Comparison of ENCODE assay signal across 8 cellular contexts in the genomic region with DNA sequence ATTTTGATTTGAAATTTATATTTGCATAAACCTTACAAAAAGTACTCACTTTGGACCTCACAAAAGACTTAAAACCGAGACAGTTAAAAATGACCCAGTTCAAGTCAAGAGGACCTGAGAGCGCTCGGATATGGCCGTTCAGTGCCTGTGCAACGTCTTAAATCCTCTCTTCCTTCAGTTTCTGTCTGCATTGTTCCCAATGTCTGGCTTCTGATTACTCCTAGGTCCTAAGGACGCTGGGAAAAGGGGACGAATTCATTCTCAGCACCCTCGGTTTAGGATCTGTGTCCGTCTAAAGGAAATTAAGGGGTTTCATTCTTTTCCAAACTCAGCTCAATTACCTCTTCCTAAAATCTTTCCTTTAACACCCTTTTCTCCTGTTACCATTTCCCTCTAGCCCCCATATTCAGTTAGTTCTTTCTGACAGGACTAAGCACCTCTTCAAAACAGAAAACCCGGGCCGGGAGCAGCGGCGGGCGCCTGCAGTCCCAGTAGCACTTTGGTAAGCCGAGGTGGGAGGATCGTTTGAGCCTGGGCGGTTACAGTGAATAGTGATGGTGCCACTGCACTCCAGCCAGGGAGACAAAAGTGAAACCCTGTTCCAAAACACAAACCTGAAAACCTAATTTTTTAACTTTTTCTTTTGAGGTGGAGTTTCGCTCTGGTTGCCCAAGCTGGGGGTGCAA. TPM values are rescaled to one million over a fixed set of nuclear protein-coding genes. Genes with fewer than 3 reads are reported as not detected.
DNase-seq lines count a peak whose midpoint lies in the region; ATAC-seq and TF ChIP-seq lines count a peak whose summit lies in the region.

No MANE protein-coding gene starts in this region.

- ATAC-seq in HG03025 (IDR thresholded peaks at IDR 0.05; ENCODE audit: low FRiP score, unreplicated experiment), result no peak

- no peaks in the 10 kb centered on the region for H3K36me3 Mint-ChIP-seq in CD4-positive, alpha-beta memory T cell
- H3K36me3 Mint-ChIP-seq in activated CD4-positive, alpha-beta memory T cell treated with anti-CD3 and anti-CD28 coated beads, Interleukin-2, amount 10 ng/mL, durations not matched to agents 7 days and 5 days (ENCODE audit: low read depth), result no peaks in the 10 kb centered on the region
- no peaks in the 10 kb centered on the region for H3K36me3 Mint-ChIP-seq in osteocyte (ENCODE audit: unreplicated experiment)

- TF ChIP-seq CTCF in fibroblast of the aortic adventitia (IDR thresholded peaks at IDR 0.05; ENCODE audit: insufficient read depth, low read length) (no peak), osteocyte (IDR thresholded peaks at IDR 0.05) (no peak), RWPE1 (conservative IDR thresholded peaks at IDR 0.05; ENCODE audit: low read depth) (no peak), vagina (IDR thresholded peaks at IDR 0.05) (no peak)

- H3K9me3 Mint-ChIP-seq in CD4-positive, alpha-beta memory T cell, result no peaks in the 10 kb centered on the region
- H3K9me3 Mint-ChIP-seq in activated CD4-positive, alpha-beta memory T cell treated with anti-CD3 and anti-CD28 coated beads, Interleukin-2, amount 10 ng/mL, durations not matched to agents 7 days and 5 days, result no peaks in the 10 kb centered on the region
- H3K9me3 Mint-ChIP-seq in osteocyte (ENCODE audit: unreplicated experiment), result no peaks in the 10 kb centered on the region

- intact Hi-C loops in CD4-positive, alpha-beta memory T cell (cut with micrococcal nuclease), result no loop called here
- intact Hi-C loops in vagina (cut with DNase I), result no loop called here

- H3K27me3 Mint-ChIP-seq in CD4-positive, alpha-beta memory T cell, result peaks cover 11 to 25% of the 10 kb centered on the region in 2 donors
- H3K27me3 Mint-ChIP-seq in activated CD4-positive, alpha-beta memory T cell treated with anti-CD3 and anti-CD28 coated beads, Interleukin-2, amount 10 ng/mL, durations not matched to agents 7 days and 5 days, result peaks cover 18% of the 10 kb centered on the region
- H3K27me3 Mint-ChIP-seq in osteocyte (ENCODE audit: unreplicated experiment), result peaks cover 12% of the 10 kb centered on the region

- H3K27ac ChIP-seq in CD4-positive, alpha-beta memory T cell (ENCODE audit: low read depth, low read length), result no peak overlapping the region
- H3K27ac ChIP-seq in RWPE1 (no peak overlapping the region), caudate nucleus (ENCODE audit: low read depth, low read length) (no peak overlapping the region), vagina (no peak overlapping the region)

- H3K27me3 ChIP-seq in CD4-positive, alpha-beta memory T cell (ENCODE audit: insufficient read depth, low read length), result no peaks in the 10 kb centered on the region
- H3K27me3 ChIP-seq in vagina, result no peaks in the 10 kb centered on the region

- H3K9me3 ChIP-seq in CD4-positive, alpha-beta memory T cell (ENCODE audit: control insufficient read depth in 1 of 2, low read length in 2 of 2), result no peaks in the 10 kb centered on the region
- H3K9me3 ChIP-seq in vagina, result no peaks in the 10 kb centered on the region

- POLR2A ChIA-PET in CD4-positive, alpha-beta memory T cell (lab: Charles Lee; ENCODE audit: partially characterized antibody), result no interaction called here
- POLR2A ChIA-PET in activated CD4-positive, alpha-beta memory T cell treated with anti-CD3 and anti-CD28 coated beads, Interleukin-2, amount 10 ng/mL, durations not matched to agents 7 days and 5 days (lab: Charles Lee), result no interaction called here
- POLR2A ChIA-PET in RWPE1 (lab: Yijun Ruan, JAX; ENCODE audit: low non-redundant PET), result no interaction called here

- no peaks in the 10 kb centered on the region for H3K36me3 ChIP-seq in CD4-positive, alpha-beta memory T cell (ENCODE audit: insufficient read depth, low read length)
- no peaks in the 10 kb centered on the region for H3K36me3 ChIP-seq in vagina

- H3K27ac Mint-ChIP-seq in CD4-positive, alpha-beta memory T cell, result peak overlapping the region in 1 of 7 donors; percentile 28
- no peak overlapping the region for H3K27ac Mint-ChIP-seq in activated CD4-positive, alpha-beta memory T cell treated with anti-CD3 and anti-CD28 coated beads, Interleukin-2, amount 10 ng/mL, durations not matched to agents 7 days and 5 days
- H3K27ac Mint-ChIP-seq in osteocyte (ENCODE audit: unreplicated experiment), result peak overlapping the region; percentile 64

- TF ChIP-seq POLR2A in vagina (IDR thresholded peaks at IDR 0.05), result no peak

- peaks cover 4 to 16% (median 11%) of the 10 kb centered on the region in 4 donors for H3K4me1 Mint-ChIP-seq in CD4-positive, alpha-beta memory T cell
- peaks cover 3% of the 10 kb centered on the region for H3K4me1 Mint-ChIP-seq in activated CD4-positive, alpha-beta memory T cell treated with anti-CD3 and anti-CD28 coated beads, Interleukin-2, amount 10 ng/mL, durations not matched to agents 7 days and 5 days
- H3K4me1 Mint-ChIP-seq in osteocyte (ENCODE audit: unreplicated experiment), result peaks cover 3% of the 10 kb centered on the region

- no peak overlapping the region for H3K4me3 ChIP-seq in CD4-positive, alpha-beta memory T cell (ENCODE audit: low read length in 2 of 2)
- H3K4me3 ChIP-seq in fibroblast of the aortic adventitia (ENCODE audit: low read depth, low read length), result no peak overlapping the region
- peak overlapping the region in 1 of 2 donors; percentile 21 for H3K4me3 ChIP-seq in vagina

- DNase-seq in CD4-positive, alpha-beta memory T cell, result no peak
- no peak for DNase-seq in activated CD4-positive, alpha-beta memory T cell treated with anti-CD3 and anti-CD28 coated beads, Interleukin-2, amount 10 ng/mL, durations not matched to agents 7 days and 5 days
- peak; percentile 2 for DNase-seq in fibroblast of the aortic adventitia (ENCODE audit: low read depth)
- no peak for DNase-seq in osteocyte (ENCODE audit: extremely low spot score, unreplicated experiment)
- no peak for DNase-seq in RWPE1 (ENCODE audit: low spot score)
- no peak for DNase-seq in caudate nucleus (lab: John Stamatoyannopoulos, UW)
- DNase-seq in vagina (ENCODE audit: extremely low spot score in 2 of 2), result no peak

- H3K4me3 Mint-ChIP-seq in CD4-positive, alpha-beta memory T cell, result peak overlapping the region; percentile 0 to 80 (median 72)
- H3K4me3 Mint-ChIP-seq in activated CD4-positive, alpha-beta memory T cell treated with anti-CD3 and anti-CD28 coated beads, Interleukin-2, amount 10 ng/mL, durations not matched to agents 7 days and 5 days, result peak overlapping the region; percentile 14
- H3K4me3 Mint-ChIP-seq in osteocyte (ENCODE audit: unreplicated experiment), result peak overlapping the region; percentile 78

- peaks cover 3% of the 10 kb centered on the region for H3K4me1 ChIP-seq in CD4-positive, alpha-beta memory T cell (ENCODE audit: insufficient read depth, low read length)
- H3K4me1 ChIP-seq in vagina, result no peaks in the 10 kb centered on the region

- CTCF ChIA-PET in CD4-positive, alpha-beta memory T cell (lab: Charles Lee; ENCODE audit: partially characterized antibody), result no interaction called here
- CTCF ChIA-PET in activated CD4-positive, alpha-beta memory T cell treated with anti-CD3 and anti-CD28 coated beads, Interleukin-2, amount 10 ng/mL, durations not matched to agents 7 days and 5 days (lab: Charles Lee), result no interaction called here
- CTCF ChIA-PET in RWPE1 (lab: Yijun Ruan, JAX), result no interaction called here

RNA-seq across cellular contexts. Expression of a gene that starts 0.9 kb away (rescaled TPM):
- not detected for total RNA-seq in CD4-positive, alpha-beta memory T cell
- polyA plus RNA-seq in CD4-positive, alpha-beta memory T cell, result not detected
- total RNA-seq in activated CD4-positive, alpha-beta memory T cell treated with anti-CD3 and anti-CD28 coated beads, Interleukin-2, amount 10 ng/mL, durations not matched to agents 7 days and 5 days, result not detected
- not detected in 2 replicates for total RNA-seq in fibroblast of the aortic adventitia (ENCODE audit: low replicate concordance)
- total RNA-seq in osteocyte, result 0.75 and 1.8 TPM in 2 replicates
- total RNA-seq in vagina, result not detected

RNA-seq across cellular contexts. Expression of a gene that starts 20.1 kb away (rescaled TPM):
- total RNA-seq in CD4-positive, alpha-beta memory T cell, result not detected
- polyA plus RNA-seq in CD4-positive, alpha-beta memory T cell, result not detected
- total RNA-seq in activated CD4-positive, alpha-beta memory T cell treated with anti-CD3 and anti-CD28 coated beads, Interleukin-2, amount 10 ng/mL, durations not matched to agents 7 days and 5 days, result not detected
- total RNA-seq in fibroblast of the aortic adventitia (ENCODE audit: low replicate concordance), result not detected in 2 replicates
- not detected in 2 replicates for total RNA-seq in osteocyte
- total RNA-seq in vagina, result not detected

Comparison
In these comparisons a context has a peak if more than half of its experiments do, and no peak if none do; other contexts are left out.
1. H3K4me3 Mint-ChIP-seq: peak in every context shown above with its lines; median percentile 78 in osteocyte; 72 in CD4-positive, alpha-beta memory T cell; 14 in activated CD4-positive, alpha-beta memory T cell treated with anti-CD3 and anti-CD28 coated beads, Interleukin-2, amount 10 ng/mL, durations not matched to agents 7 days and 5 days.